ENCODE assay signal across 2 cellular contexts in genomic region chr5:179802207-179802883, GRCh38.
A peak's percentile ranks its signal among the peaks of the same experiment; 100 is the strongest.
TF ChIP-seq lines count a peak whose summit lies in the region.

No MANE protein-coding gene starts in this region.

TF ChIP-seq in WTC11, 78 proteins besides CTCF, POLR2A, EP300 and RAD21:
- TF ChIP-seq PRDM15 (CRISPR knock-in tag; IDR thresholded peaks at IDR 0.05), result peak; percentile 76
- TF ChIP-seq NFATC4 (CRISPR knock-in tag; IDR thresholded peaks at IDR 0.05), result no peak
- TF ChIP-seq, protein P1, sequence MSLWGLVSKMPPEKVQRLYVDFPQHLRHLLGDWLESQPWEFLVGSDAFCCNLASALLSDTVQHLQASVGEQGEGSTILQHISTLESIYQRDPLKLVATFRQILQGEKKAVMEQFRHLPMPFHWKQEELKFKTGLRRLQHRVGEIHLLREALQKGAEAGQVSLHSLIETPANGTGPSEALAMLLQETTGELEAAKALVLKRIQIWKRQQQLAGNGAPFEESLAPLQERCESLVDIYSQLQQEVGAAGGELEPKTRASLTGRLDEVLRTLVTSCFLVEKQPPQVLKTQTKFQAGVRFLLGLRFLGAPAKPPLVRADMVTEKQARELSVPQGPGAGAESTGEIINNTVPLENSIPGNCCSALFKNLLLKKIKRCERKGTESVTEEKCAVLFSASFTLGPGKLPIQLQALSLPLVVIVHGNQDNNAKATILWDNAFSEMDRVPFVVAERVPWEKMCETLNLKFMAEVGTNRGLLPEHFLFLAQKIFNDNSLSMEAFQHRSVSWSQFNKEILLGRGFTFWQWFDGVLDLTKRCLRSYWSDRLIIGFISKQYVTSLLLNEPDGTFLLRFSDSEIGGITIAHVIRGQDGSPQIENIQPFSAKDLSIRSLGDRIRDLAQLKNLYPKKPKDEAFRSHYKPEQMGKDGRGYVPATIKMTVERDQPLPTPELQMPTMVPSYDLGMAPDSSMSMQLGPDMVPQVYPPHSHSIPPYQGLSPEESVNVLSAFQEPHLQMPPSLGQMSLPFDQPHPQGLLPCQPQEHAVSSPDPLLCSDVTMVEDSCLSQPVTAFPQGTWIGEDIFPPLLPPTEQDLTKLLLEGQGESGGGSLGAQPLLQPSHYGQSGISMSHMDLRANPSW (CRISPR knock-in tag; conservative IDR thresholded peaks at IDR 0.05; ENCODE audit: low read depth), result 0 out of 2 replicates have a peak, but pooled peaks have one; percentile 45
- no peak for TF ChIP-seq FOXK1 (CRISPR knock-in tag; IDR thresholded peaks at IDR 0.05)

TF ChIP-seq in HepG2, 621 proteins besides CTCF, POLR2A, EP300 and RAD21 (continues in another document):
- TF ChIP-seq NR2F6 (IDR thresholded peaks at IDR 0.05) (no peak), NR2F6 (CRISPR knock-in tag; IDR thresholded peaks at IDR 0.05) (no peak), E2F5 (CRISPR knock-in tag; conservative IDR thresholded peaks at IDR 0.05) (no peak), CAMTA2 (CRISPR knock-in tag; IDR thresholded peaks at IDR 0.05; ENCODE audit: borderline replicate concordance) (no peak), ZBTB26 (CRISPR knock-in tag; IDR thresholded peaks at IDR 0.05; ENCODE audit: borderline replicate concordance) (no peak), HNRNPH1 (optimal IDR thresholded peaks at IDR 0.05; ENCODE audit: low read depth, low read length) (no peak), KAT7 (CRISPR knock-in tag; IDR thresholded peaks at IDR 0.05; ENCODE audit: borderline replicate concordance) (no peak), PAX8 (CRISPR knock-in tag; IDR thresholded peaks at IDR 0.05; ENCODE audit: borderline replicate concordance) (no peak), TBL1XR1 (IDR thresholded peaks at IDR 0.05; ENCODE audit: borderline replicate concordance, low read length, partially characterized antibody) (no peak), CEBPB (IDR thresholded peaks at IDR 0.05; ENCODE audit: borderline replicate concordance, low read depth, low read length) (no peak), THAP11 (CRISPR knock-in tag; IDR thresholded peaks at IDR 0.05) (no peak), ZFP36L2 (CRISPR knock-in tag; IDR thresholded peaks at IDR 0.05) (no peak), ZNF883 (CRISPR knock-in tag; IDR thresholded peaks at IDR 0.05; ENCODE audit: not compliant biosample characterization) (no peak), JUN (CRISPR knock-in tag; IDR thresholded peaks at IDR 0.05) (no peak), NR2F1 (CRISPR knock-in tag; IDR thresholded peaks at IDR 0.05) (no peak), BRCA1 (CRISPR knock-in tag; IDR thresholded peaks at IDR 0.05) (no peak), MTERF4 (CRISPR knock-in tag; IDR thresholded peaks at IDR 0.05) (no peak), GFI1 (CRISPR knock-in tag; IDR thresholded peaks at IDR 0.05; ENCODE audit: borderline replicate concordance) (no peak), ZSCAN21 (CRISPR knock-in tag; IDR thresholded peaks at IDR 0.05; ENCODE audit: borderline replicate concordance) (no peak), PRDM15 (CRISPR knock-in tag; IDR thresholded peaks at IDR 0.05) (peak; percentile 37; the same call in 1 of the 2 replicates), ZSCAN30 (CRISPR knock-in tag; IDR thresholded peaks at IDR 0.05) (no peak), ZFP37 (CRISPR knock-in tag; IDR thresholded peaks at IDR 0.05; ENCODE audit: borderline replicate concordance) (no peak), ATF4 (CRISPR knock-in tag; IDR thresholded peaks at IDR 0.05) (no peak), GTF2F1 (IDR thresholded peaks at IDR 0.05; ENCODE audit: low read length) (no peak)
- TF ChIP-seq, protein P2, sequence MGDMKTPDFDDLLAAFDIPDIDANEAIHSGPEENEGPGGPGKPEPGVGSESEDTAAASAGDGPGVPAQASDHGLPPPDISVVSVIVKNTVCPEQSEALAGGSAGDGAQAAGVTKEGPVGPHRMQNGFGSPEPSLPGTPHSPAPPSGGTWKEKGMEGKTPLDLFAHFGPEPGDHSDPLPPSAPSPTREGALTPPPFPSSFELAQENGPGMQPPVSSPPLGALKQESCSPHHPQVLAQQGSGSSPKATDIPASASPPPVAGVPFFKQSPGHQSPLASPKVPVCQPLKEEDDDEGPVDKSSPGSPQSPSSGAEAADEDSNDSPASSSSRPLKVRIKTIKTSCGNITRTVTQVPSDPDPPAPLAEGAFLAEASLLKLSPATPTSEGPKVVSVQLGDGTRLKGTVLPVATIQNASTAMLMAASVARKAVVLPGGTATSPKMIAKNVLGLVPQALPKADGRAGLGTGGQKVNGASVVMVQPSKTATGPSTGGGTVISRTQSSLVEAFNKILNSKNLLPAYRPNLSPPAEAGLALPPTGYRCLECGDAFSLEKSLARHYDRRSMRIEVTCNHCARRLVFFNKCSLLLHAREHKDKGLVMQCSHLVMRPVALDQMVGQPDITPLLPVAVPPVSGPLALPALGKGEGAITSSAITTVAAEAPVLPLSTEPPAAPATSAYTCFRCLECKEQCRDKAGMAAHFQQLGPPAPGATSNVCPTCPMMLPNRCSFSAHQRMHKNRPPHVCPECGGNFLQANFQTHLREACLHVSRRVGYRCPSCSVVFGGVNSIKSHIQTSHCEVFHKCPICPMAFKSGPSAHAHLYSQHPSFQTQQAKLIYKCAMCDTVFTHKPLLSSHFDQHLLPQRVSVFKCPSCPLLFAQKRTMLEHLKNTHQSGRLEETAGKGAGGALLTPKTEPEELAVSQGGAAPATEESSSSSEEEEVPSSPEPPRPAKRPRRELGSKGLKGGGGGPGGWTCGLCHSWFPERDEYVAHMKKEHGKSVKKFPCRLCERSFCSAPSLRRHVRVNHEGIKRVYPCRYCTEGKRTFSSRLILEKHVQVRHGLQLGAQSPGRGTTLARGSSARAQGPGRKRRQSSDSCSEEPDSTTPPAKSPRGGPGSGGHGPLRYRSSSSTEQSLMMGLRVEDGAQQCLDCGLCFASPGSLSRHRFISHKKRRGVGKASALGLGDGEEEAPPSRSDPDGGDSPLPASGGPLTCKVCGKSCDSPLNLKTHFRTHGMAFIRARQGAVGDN (CRISPR knock-in tag; IDR thresholded peaks at IDR 0.05), result 0 out of 2 replicates have a peak, but pooled peaks have one; percentile 18
- TF ChIP-seq, protein P3, sequence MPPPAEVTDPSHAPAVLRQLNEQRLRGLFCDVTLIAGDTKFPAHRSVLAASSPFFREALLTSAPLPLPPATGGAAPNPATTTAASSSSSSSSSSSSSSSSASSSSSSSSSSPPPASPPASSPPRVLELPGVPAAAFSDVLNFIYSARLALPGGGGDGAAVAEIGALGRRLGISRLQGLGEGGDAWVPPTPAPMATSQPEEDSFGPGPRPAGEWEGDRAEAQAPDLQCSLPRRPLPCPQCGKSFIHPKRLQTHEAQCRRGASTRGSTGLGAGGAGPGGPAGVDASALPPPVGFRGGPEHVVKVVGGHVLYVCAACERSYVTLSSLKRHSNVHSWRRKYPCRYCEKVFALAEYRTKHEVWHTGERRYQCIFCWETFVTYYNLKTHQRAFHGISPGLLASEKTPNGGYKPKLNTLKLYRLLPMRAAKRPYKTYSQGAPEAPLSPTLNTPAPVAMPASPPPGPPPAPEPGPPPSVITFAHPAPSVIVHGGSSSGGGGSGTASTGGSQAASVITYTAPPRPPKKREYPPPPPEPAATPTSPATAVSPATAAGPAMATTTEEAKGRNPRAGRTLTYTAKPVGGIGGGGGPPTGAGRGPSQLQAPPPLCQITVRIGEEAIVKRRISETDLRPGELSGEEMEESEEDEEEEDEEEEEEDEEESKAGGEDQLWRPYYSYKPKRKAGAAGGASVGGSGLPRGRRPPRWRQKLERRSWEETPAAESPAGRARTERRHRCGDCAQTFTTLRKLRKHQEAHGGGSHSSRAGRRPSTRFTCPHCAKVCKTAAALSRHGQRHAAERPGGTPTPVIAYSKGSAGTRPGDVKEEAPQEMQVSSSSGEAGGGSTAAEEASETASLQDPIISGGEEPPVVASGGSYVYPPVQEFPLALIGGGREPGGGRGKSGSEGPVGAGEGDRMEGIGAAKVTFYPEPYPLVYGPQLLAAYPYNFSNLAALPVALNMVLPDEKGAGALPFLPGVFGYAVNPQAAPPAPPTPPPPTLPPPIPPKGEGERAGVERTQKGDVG (CRISPR knock-in tag; IDR thresholded peaks at IDR 0.05; ENCODE audit: borderline replicate concordance), result 0 out of 2 replicates have a peak, but pooled peaks have one; percentile 2
- TF ChIP-seq, protein P4, sequence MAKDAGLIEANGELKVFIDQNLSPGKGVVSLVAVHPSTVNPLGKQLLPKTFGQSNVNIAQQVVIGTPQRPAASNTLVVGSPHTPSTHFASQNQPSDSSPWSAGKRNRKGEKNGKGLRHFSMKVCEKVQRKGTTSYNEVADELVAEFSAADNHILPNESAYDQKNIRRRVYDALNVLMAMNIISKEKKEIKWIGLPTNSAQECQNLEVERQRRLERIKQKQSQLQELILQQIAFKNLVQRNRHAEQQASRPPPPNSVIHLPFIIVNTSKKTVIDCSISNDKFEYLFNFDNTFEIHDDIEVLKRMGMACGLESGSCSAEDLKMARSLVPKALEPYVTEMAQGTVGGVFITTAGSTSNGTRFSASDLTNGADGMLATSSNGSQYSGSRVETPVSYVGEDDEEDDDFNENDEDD (CRISPR knock-in tag; IDR thresholded peaks at IDR 0.05; ENCODE audit: borderline replicate concordance), result no peak
- TF ChIP-seq, protein P5, sequence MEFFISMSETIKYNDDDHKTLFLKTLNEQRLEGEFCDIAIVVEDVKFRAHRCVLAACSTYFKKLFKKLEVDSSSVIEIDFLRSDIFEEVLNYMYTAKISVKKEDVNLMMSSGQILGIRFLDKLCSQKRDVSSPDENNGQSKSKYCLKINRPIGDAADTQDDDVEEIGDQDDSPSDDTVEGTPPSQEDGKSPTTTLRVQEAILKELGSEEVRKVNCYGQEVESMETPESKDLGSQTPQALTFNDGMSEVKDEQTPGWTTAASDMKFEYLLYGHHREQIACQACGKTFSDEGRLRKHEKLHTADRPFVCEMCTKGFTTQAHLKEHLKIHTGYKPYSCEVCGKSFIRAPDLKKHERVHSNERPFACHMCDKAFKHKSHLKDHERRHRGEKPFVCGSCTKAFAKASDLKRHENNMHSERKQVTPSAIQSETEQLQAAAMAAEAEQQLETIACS (CRISPR knock-in tag; IDR thresholded peaks at IDR 0.05), result no peak
- TF ChIP-seq, protein P6, sequence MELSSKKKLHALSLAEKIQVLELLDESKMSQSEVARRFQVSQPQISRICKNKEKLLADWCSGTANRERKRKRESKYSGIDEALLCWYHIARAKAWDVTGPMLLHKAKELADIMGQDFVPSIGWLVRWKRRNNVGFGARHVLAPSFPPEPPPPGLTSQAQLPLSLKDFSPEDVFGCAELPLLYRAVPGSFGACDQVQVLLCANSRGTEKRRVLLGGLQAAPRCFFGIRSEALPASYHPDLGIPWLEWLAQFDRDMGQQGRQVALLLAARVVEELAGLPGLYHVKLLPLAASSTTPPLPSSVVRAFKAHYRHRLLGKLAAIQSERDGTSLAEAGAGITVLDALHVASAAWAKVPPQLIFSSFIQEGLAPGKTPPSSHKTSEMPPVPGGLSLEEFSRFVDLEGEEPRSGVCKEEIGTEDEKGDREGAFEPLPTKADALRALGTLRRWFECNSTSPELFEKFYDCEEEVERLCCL (CRISPR knock-in tag; IDR thresholded peaks at IDR 0.05; ENCODE audit: borderline replicate concordance), result no peak
